14 cellular contexts compared by ENCODE assay signal in genomic region chr3:187567741-187568140, GRCh38.
A peak's percentile ranks its signal among the peaks of the same experiment; 100 is the strongest.
DNase-seq lines count a peak whose midpoint lies in the region; ATAC-seq, FAIRE-seq and TF ChIP-seq lines count a peak whose summit lies in the region.
"Had no signal": no experiment of that assay in that cellular context is flagged by ENCODE, and none has a peak within 500 bp of the region (broad histone marks: within the 10 kb centered on the region; RNA-seq: fewer than 3 reads in every experiment).

No MANE protein-coding gene starts in this region.

- no peak overlapping the region for H3K27ac Mint-ChIP-seq in activated CD8-positive, alpha-beta T cell treated with anti-CD3 and anti-CD28 coated beads for 36 hours
- H3K27ac Mint-ChIP-seq: activated T-helper 17 cell treated with anti-CD3 and anti-CD28 coated beads, Interleukin-2, amount 50 U/mL, for 72 hours had no signal

- no peaks in the 10 kb centered on the region for H3K4me1 Mint-ChIP-seq in activated CD8-positive, alpha-beta T cell treated with anti-CD3 and anti-CD28 coated beads for 36 hours (ENCODE audit: low read depth)

- H3K36me3 ChIP-seq in pancreas: no peaks in the 10 kb centered on the region
- H3K36me3 ChIP-seq: ovary, tibial nerve had no signal

- H3K27ac ChIP-seq in pancreas: peak overlapping the region in 1 of 4 donors; percentile 1
- H3K27ac ChIP-seq: coronary artery, ovary, tibial nerve had no signal

- intact Hi-C loops in pancreas (cut with DNase I): no loop called here
- intact Hi-C loops in activated CD8-positive, alpha-beta T cell treated with anti-CD3 and anti-CD28 coated beads for 36 hours (cut with micrococcal nuclease): no loop called here

- H3K27me3 ChIP-seq in pancreas: no peaks in the 10 kb centered on the region
- H3K27me3 ChIP-seq: ovary, tibial nerve had no signal

- no peaks in the 10 kb centered on the region for H3K4me1 ChIP-seq in pancreas

- FAIRE-seq in pancreas (lab: Jason Lieb, UNC): no peak

- no peaks in the 10 kb centered on the region for H3K9me3 ChIP-seq in pancreas
- H3K9me3 ChIP-seq: ovary, tibial nerve had no signal

- no peak overlapping the region for H3K4me3 Mint-ChIP-seq in activated CD8-positive, alpha-beta T cell treated with anti-CD3 and anti-CD28 coated beads for 36 hours
- H3K4me3 Mint-ChIP-seq: activated T-helper 17 cell treated with anti-CD3 and anti-CD28 coated beads, Interleukin-2, amount 50 U/mL, for 72 hours had no signal

- TF ChIP-seq CTCF in fibroblast of mammary gland (conservative IDR thresholded peaks at IDR 0.05; ENCODE audit: control insufficient read depth, insufficient read depth, low read depth, low read length) (no peak), pancreas (IDR thresholded peaks at IDR 0.05) (no peak)
- TF ChIP-seq CTCF in activated CD8-positive, alpha-beta T cell treated with anti-CD3 and anti-CD28 coated beads for 36 hours (IDR thresholded peaks at IDR 0.05): no peak

- H3K9me3 Mint-ChIP-seq in activated CD8-positive, alpha-beta T cell treated with anti-CD3 and anti-CD28 coated beads for 36 hours: no peaks in the 10 kb centered on the region
- H3K9me3 Mint-ChIP-seq: activated T-helper 17 cell treated with anti-CD3 and anti-CD28 coated beads, Interleukin-2, amount 50 U/mL, for 72 hours had no signal

- ATAC-seq in pancreas: peak; percentile 39 to 84 (median 57)
- ATAC-seq in GM21515 (IDR thresholded peaks at IDR 0.05; ENCODE audit: unreplicated experiment): no peak
- no peak for ATAC-seq in activated CD8-positive, alpha-beta T cell treated with anti-CD3 and anti-CD28 coated beads for 36 hours
- no peak for ATAC-seq in GM21576 (IDR thresholded peaks at IDR 0.05; ENCODE audit: unreplicated experiment)
- ATAC-seq: activated T-helper 17 cell treated with anti-CD3 and anti-CD28 coated beads, Interleukin-2, amount 50 U/mL, for 72 hours had no signal

- H3K27me3 Mint-ChIP-seq in activated CD8-positive, alpha-beta T cell treated with anti-CD3 and anti-CD28 coated beads for 36 hours: peaks cover 20% of the 10 kb centered on the region

- 34 to 35% methylated on average over 2 of the region's 2 CpGs for WGBS in pancreas, 2 donors

- H3K4me3 ChIP-seq in fibroblast of mammary gland (ENCODE audit: control insufficient read depth, low read depth, low read length) (no peak overlapping the region), pancreas (no peak overlapping the region)
- H3K4me3 ChIP-seq: coronary artery, ovary, tibial nerve had no signal

- CTCF ChIA-PET in activated CD8-positive, alpha-beta T cell treated with anti-CD3 and anti-CD28 coated beads for 36 hours (lab: Charles Lee): interaction anchor here (1.9 to 2.9 kb wide), 2 partner anchors 112 to 249 kb away, joined by 5 to 7 read pairs; no protein-coding TSS in a partner anchor

- POLR2A ChIA-PET in activated CD8-positive, alpha-beta T cell treated with anti-CD3 and anti-CD28 coated beads for 36 hours (lab: Charles Lee): no interaction called here

- H3K36me3 Mint-ChIP-seq in activated CD8-positive, alpha-beta T cell treated with anti-CD3 and anti-CD28 coated beads for 36 hours (ENCODE audit: low read depth): no peaks in the 10 kb centered on the region

- DNase-seq in EL: peak; percentile 87
- DNase-seq in RPMI7951 (ENCODE audit: low read depth): peak; percentile 1
- DNase-seq in fibroblast of mammary gland (ENCODE audit: low read depth): peak; percentile 51
- DNase-seq in pancreas: no peak
- DNase-seq in activated CD8-positive, alpha-beta T cell treated with anti-CD3 and anti-CD28 coated beads for 36 hours: no peak
- DNase-seq in AML-193 (lab: John Stamatoyannopoulos, UW): no peak
- DNase-seq: NCI-H1092; NK-92 treated with Interleukin-12 subunit alpha and Interleukin-12 subunit beta, amount 100 ng/mL, for 24 hours; ovary had no signal

Comparison
In these comparisons a context has a peak if more than half of its experiments do, and no peak if none do; other contexts are left out.
1. DNase-seq: peak in EL (single experiment), RPMI7951 (single experiment) and fibroblast of mammary gland (single experiment); none in pancreas (0 of 6), activated CD8-positive, alpha-beta T cell treated with anti-CD3 and anti-CD28 coated beads for 36 hours (single experiment) and AML-193 (0 of 2).
2. ATAC-seq: peak in pancreas (4 of 4); none in GM21515 (single experiment), activated CD8-positive, alpha-beta T cell treated with anti-CD3 and anti-CD28 coated beads for 36 hours (single experiment) and GM21576 (single experiment).